Comparison of ENCODE assay signal across 1 cellular context in the genomic region with DNA sequence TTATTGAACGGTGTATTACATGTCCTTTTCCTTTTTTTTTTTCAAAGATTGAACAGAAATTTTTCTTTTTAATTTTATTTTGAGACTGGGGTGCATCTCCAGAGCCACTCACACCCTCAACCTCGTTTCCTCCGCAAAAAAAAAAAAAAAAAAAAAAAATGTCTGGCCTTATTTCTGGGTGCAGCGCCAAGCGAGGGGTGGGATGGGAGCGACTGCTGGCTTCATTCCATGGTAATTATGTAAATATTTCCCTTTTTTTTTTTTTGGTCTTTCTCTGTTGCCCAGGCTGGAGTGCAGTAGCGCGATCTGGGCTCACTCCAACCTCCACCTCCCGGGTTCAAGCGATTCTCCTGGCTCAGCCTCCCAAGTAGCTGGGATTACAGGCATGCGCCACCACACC.
TF ChIP-seq lines count a peak whose summit lies in the region.

No MANE protein-coding gene starts in this region.

TF ChIP-seq in IMR-90, 13 proteins besides CTCF, POLR2A, EP300 and RAD21:
- TF ChIP-seq RCOR1 (IDR thresholded peaks at IDR 0.05; ENCODE audit: insufficient replicate concordance, low read length) (no peak), NFE2L2 (IDR thresholded peaks at IDR 0.05; ENCODE audit: low read depth, low read length) (no peak), BHLHE40 (IDR thresholded peaks at IDR 0.05; ENCODE audit: low read depth, low read length) (no peak), RFX5 (IDR thresholded peaks at IDR 0.05; ENCODE audit: low read depth, low read length) (no peak), MAFK (IDR thresholded peaks at IDR 0.05; ENCODE audit: low read depth, low read length) (no peak), USF2 (IDR thresholded peaks at IDR 0.05; ENCODE audit: low read depth, low read length) (no peak), CHD1 (IDR thresholded peaks at IDR 0.05; ENCODE audit: low read depth, low read length) (no peak), SMC3 (IDR thresholded peaks at IDR 0.05; ENCODE audit: low read depth, low read length) (no peak), CEBPB (IDR thresholded peaks at IDR 0.05; ENCODE audit: low read depth, low read length) (no peak), MAZ (IDR thresholded peaks at IDR 0.05; ENCODE audit: borderline replicate concordance, low read depth, low read length) (no peak)
TF ChIP-seq in IMR-90: peak in this region for 0.
